12 cellular contexts compared by ENCODE assay signal in genomic region chr11:117010808-117011540, GRCh38.
DNase-seq lines count a peak whose midpoint lies in the region; ATAC-seq and TF ChIP-seq lines count a peak whose summit lies in the region.
"Had no signal": no experiment of that assay in that cellular context is flagged by ENCODE, and none has a peak within 500 bp of the region (broad histone marks: within the 10 kb centered on the region; RNA-seq: fewer than 3 reads in every experiment).

No MANE protein-coding gene starts in this region.

- no peak for TF ChIP-seq CTCF in fibroblast of mammary gland (conservative IDR thresholded peaks at IDR 0.05; ENCODE audit: control insufficient read depth, insufficient read depth, low read depth, low read length)

- in situ Hi-C loops in KBM-7 (cut with MboI; ENCODE audit: low pct_unique_long_range_greater_than_20kb, low sequenced_read_pairs), result no loop called here

- H3K36me3 Mint-ChIP-seq in activated CD8-positive, alpha-beta memory T cell treated with anti-CD3 and anti-CD28 coated beads, Interleukin-2, amount 10 ng/mL, durations not matched to agents 7 days and 5 days, result peaks cover 2% of the 10 kb centered on the region
- H3K36me3 Mint-ChIP-seq: type B pancreatic cell had no signal

- DNase-seq in activated CD8-positive, alpha-beta memory T cell treated with anti-CD3 and anti-CD28 coated beads, Interleukin-2, amount 10 ng/mL, durations not matched to agents 7 days and 5 days, result no peak
- no peak for DNase-seq in activated CD8-positive, alpha-beta memory T cell treated with anti-CD3 and anti-CD28 coated beads for 24 hours
- peak; percentile 4 for DNase-seq in T1000 (lab: John Stamatoyannopoulos, UW)
- peak; percentile 97 for DNase-seq in fibroblast of mammary gland (ENCODE audit: low read depth)
- DNase-seq in superior temporal gyrus (ENCODE audit: extremely low spot score), result peak; percentile 81
- DNase-seq in KBM-7, result no peak
- DNase-seq in germinal center (ENCODE audit: low spot score), result no peak
- DNase-seq in DMS79 (lab: John Stamatoyannopoulos, UW), result no peak
- DNase-seq: NCI-H2171 treated with DMSO at 0.1 percent for 48 hours, small intestine had no signal

- no peaks in the 10 kb centered on the region for H3K27me3 Mint-ChIP-seq in activated CD8-positive, alpha-beta memory T cell treated with anti-CD3 and anti-CD28 coated beads, Interleukin-2, amount 10 ng/mL, durations not matched to agents 7 days and 5 days
- H3K27me3 Mint-ChIP-seq: B cell, type B pancreatic cell had no signal

- peaks cover 39% of the 10 kb centered on the region for H3K4me1 Mint-ChIP-seq in activated CD8-positive, alpha-beta memory T cell treated with anti-CD3 and anti-CD28 coated beads, Interleukin-2, amount 10 ng/mL, durations not matched to agents 7 days and 5 days

- no peak overlapping the region for H3K4me3 ChIP-seq in fibroblast of mammary gland (ENCODE audit: control insufficient read depth, low read depth, low read length)

- peak; percentile 88 for ATAC-seq in activated CD8-positive, alpha-beta memory T cell treated with anti-CD3 and anti-CD28 coated beads, Interleukin-2, amount 10 ng/mL, durations not matched to agents 7 days and 5 days

- CTCF ChIA-PET in activated CD8-positive, alpha-beta memory T cell treated with anti-CD3 and anti-CD28 coated beads, Interleukin-2, amount 10 ng/mL, durations not matched to agents 7 days and 5 days (lab: Charles Lee), result interaction anchor here (1.4 to 2.1 kb wide), 3 partner anchors 8 to 81 kb away, joined by 3 to 8 read pairs (median 3); no protein-coding TSS in a partner anchor

- H3K9me3 Mint-ChIP-seq in activated CD8-positive, alpha-beta memory T cell treated with anti-CD3 and anti-CD28 coated beads, Interleukin-2, amount 10 ng/mL, durations not matched to agents 7 days and 5 days (ENCODE audit: low read depth), result no peaks in the 10 kb centered on the region
- H3K9me3 Mint-ChIP-seq: type B pancreatic cell had no signal

- H3K27ac Mint-ChIP-seq in activated CD8-positive, alpha-beta memory T cell treated with anti-CD3 and anti-CD28 coated beads, Interleukin-2, amount 10 ng/mL, durations not matched to agents 7 days and 5 days, result peak overlapping the region; percentile 67
- H3K27ac Mint-ChIP-seq: type B pancreatic cell had no signal

- no peak overlapping the region for H3K4me3 Mint-ChIP-seq in activated CD8-positive, alpha-beta memory T cell treated with anti-CD3 and anti-CD28 coated beads, Interleukin-2, amount 10 ng/mL, durations not matched to agents 7 days and 5 days
- H3K4me3 Mint-ChIP-seq: B cell, type B pancreatic cell had no signal

Comparison
In these comparisons a context has a peak if more than half of its experiments do, and no peak if none do; other contexts are left out.
1. DNase-seq: peak in T1000 (single experiment), fibroblast of mammary gland (single experiment) and superior temporal gyrus (single experiment); none in activated CD8-positive, alpha-beta memory T cell treated with anti-CD3 and anti-CD28 coated beads, Interleukin-2, amount 10 ng/mL, durations not matched to agents 7 days and 5 days (single experiment), activated CD8-positive, alpha-beta memory T cell treated with anti-CD3 and anti-CD28 coated beads for 24 hours (single experiment), KBM-7 (single experiment), germinal center (single experiment) and DMS79 (single experiment).